ENCODE assay signal across 8 cellular contexts in genomic region chr11:95653099-95653498, GRCh38.
"Had no signal": no experiment of that assay in that cellular context is flagged by ENCODE, and none has a peak within 500 bp of the region (broad histone marks: within the 10 kb centered on the region; RNA-seq: fewer than 3 reads in every experiment).

No MANE protein-coding gene starts in this region.

- DNase-seq: GM23248, GOT3, H7, HFFc6, IMR-90 had no signal

- H3K27ac ChIP-seq: GM23248 had no signal

- H3K4me3 ChIP-seq: GM23248, HAP-1, K562 had no signal

- H3K4me1 ChIP-seq: HAP-1 had no signal

- H3K36me3 ChIP-seq: HAP-1 had no signal

- H2AFZ ChIP-seq: GM23248 had no signal

- H3K9me3 ChIP-seq: HAP-1 had no signal

- ATAC-seq: HCT116, K562 had no signal

- H3K9ac ChIP-seq: GM23248 had no signal
